ENCODE assay signal across 8 cellular contexts in the genomic region with DNA sequence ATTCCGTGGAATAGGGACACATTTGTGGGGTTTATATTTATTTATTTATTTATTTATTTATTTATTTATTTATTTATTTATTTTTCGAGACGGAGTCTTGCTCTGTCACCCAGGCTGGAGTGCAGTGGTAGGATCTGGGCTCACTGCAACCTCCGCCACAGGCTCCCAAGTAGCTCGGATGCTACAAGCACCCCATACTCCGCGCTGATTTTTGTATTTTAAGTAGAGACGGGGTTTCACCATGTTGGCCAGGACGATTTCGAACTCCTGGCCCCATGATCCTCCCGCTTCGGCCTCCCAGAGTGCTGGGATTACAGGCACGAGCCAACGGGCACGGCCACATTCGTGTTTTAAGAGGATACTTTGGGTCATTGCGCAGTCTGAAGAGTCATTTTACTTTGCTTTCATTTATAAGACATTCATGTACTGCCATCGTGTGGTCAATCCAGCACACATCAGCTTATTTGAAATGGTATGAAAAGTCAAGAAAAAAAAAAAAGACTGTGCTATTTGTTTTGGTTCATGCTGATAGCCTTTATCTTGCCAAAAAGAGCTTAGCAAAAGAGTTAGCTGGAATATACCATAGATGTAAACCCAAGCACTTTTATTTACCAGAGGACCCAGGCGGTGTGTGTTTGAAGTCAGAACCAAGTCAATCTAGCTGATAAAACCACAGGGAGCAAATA.
DNase-seq lines count a peak whose midpoint lies in the region; TF ChIP-seq lines count a peak whose summit lies in the region.
"Not testable (repeated sequence)": the region's sequence is repeated elsewhere in the genome, so short reads cannot be mapped to it uniquely, and the experiment has no call there.

No MANE protein-coding gene starts in this region.

- H3K4me3 ChIP-seq in H7 (ENCODE audit: insufficient read depth, low read depth, low read length); OCI-LY1 (ENCODE audit: low read depth, low read length, poor library complexity, severe bottlenecking): not testable (repeated sequence)
- H3K4me3 ChIP-seq in HUES6 (ENCODE audit: low read depth, low read length) (peak overlapping the region; percentile 47), ascending aorta (peak overlapping the region; percentile 13 to 30), urinary bladder (ENCODE audit: low read depth, low read length) (peak overlapping the region; percentile 4)

- H3K9me2 ChIP-seq in OCI-LY1 (ENCODE audit: low read depth, low read length) = not testable (repeated sequence)

- not testable (repeated sequence) for H3K9me3 Mint-ChIP-seq in nephron

- intact Hi-C loops in ascending aorta (cut with DNase I) = not testable (repeated sequence)

- not testable (repeated sequence) for H3K4me1 ChIP-seq in HUES6 (ENCODE audit: control insufficient read depth, insufficient read depth, low read length); OCI-LY1 (ENCODE audit: insufficient read depth, low read length, severe bottlenecking); ascending aorta; urinary bladder (ENCODE audit: insufficient read depth)

- peak; percentile 9 for DNase-seq in H7
- DNase-seq in ascending aorta (ENCODE audit: low spot score in 2 of 2) = peak in 1 of 2 donors; percentile 56
- peak; percentile 18 for DNase-seq in glomerular visceral epithelial cell (ENCODE audit: extremely low spot score)

- not testable (repeated sequence) for H3F3A ChIP-seq in OCI-LY1 (ENCODE audit: insufficient read depth, low read length)

- not testable (repeated sequence) for H3K27ac Mint-ChIP-seq in nephron

- not testable (repeated sequence) for H3K4me2 ChIP-seq in OCI-LY1 (ENCODE audit: low read length)

- TF ChIP-seq CTCF in GM12872 (IDR thresholded peaks at IDR 0.05; ENCODE audit: insufficient read depth, low read depth, low read length) = peak; percentile 25; the same call in 1 of the 3 replicates
- TF ChIP-seq CTCF in OCI-LY1 (IDR thresholded peaks at IDR 0.05; ENCODE audit: low read length) = peak; percentile 37; the same call in 1 of the 2 replicates
- peak in 2 of 3 experiments; percentile 17 to 33 for TF ChIP-seq CTCF in ascending aorta (IDR thresholded peaks at IDR 0.05)
- peak; percentile 49 to 62 (median 50) for TF ChIP-seq CTCF in nephron (IDR thresholded peaks at IDR 0.05; ENCODE audit: unreplicated experiment in 3 of 3)

- H3K9me3 ChIP-seq in HUES6 (ENCODE audit: control insufficient read depth, insufficient read depth, low read depth, low read length); OCI-LY1 (ENCODE audit: low read length); ascending aorta: not testable (repeated sequence)

- H3K36me3 ChIP-seq in H7 (replicated peaks; ENCODE audit: control insufficient read depth, insufficient read depth, low read length); HUES6 (ENCODE audit: control insufficient read depth, insufficient read depth, low read length); OCI-LY1 (ENCODE audit: insufficient read depth, low read length); ascending aorta; urinary bladder (ENCODE audit: insufficient read depth): not testable (repeated sequence)

- not testable (repeated sequence) for H3K27me3 ChIP-seq in H7 (ENCODE audit: control insufficient read depth, insufficient read depth, low read length); HUES6 (ENCODE audit: control insufficient read depth, insufficient read depth, low read length); OCI-LY1 (ENCODE audit: insufficient read depth, low read length); ascending aorta

- H3K27ac ChIP-seq in HUES6 (ENCODE audit: low read depth, low read length); OCI-LY1 (ENCODE audit: low read depth, low read length, poor library complexity, severe bottlenecking); ascending aorta; urinary bladder (ENCODE audit: low read depth): not testable (repeated sequence)

- H3K4me1 Mint-ChIP-seq in nephron = not testable (repeated sequence)

- not testable (repeated sequence) for H4K20me1 ChIP-seq in OCI-LY1 (ENCODE audit: insufficient read depth, low read length)

- H3K36me3 Mint-ChIP-seq in nephron (ENCODE audit: low read depth) = not testable (repeated sequence)

- peaks cover 12% of the 10 kb centered on the region for H3K27me3 Mint-ChIP-seq in nephron (ENCODE audit: low read depth)

- H3K4me3 Mint-ChIP-seq in nephron = peak overlapping the region; percentile 74 to 87 (median 84)

- 31% methylated on average over 19 of the region's 19 CpGs for WGBS in urinary bladder

- not testable (repeated sequence) for H3K79me2 ChIP-seq in OCI-LY1 (ENCODE audit: insufficient read depth, low read length)

- not testable (repeated sequence) for H2AFZ ChIP-seq in OCI-LY1 (ENCODE audit: low read length)

- H3K9ac ChIP-seq in HUES6 (ENCODE audit: low read length); OCI-LY1 (ENCODE audit: low read length): not testable (repeated sequence)
